Comparison of ENCODE assay signal across 15 cellular contexts in the genomic region with DNA sequence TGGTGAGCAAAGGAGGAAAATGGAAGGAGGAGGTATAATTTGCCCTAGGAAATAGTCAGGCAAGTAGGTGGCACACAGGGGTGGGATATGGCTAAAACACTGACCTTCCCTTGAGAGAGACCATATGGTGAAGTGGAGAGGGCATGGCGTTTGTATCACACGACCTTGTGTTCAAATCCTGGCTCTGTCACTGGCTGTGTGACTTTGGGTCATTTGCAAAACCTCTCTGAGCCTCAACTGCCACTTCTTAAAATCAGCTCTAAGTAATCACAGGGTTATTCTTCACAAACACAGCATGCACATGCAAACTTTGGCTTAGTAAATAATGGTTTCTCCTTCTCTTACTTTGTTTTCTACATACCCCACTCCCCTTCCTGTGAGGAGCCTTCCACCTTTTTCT. TPM values are rescaled to one million over a fixed set of nuclear protein-coding genes. Genes with fewer than 3 reads are reported as not detected.
DNase-seq lines count a peak whose midpoint lies in the region; ATAC-seq, FAIRE-seq and TF ChIP-seq lines count a peak whose summit lies in the region.
"Had no signal": no experiment of that assay in that cellular context is flagged by ENCODE, and none has a peak within 500 bp of the region (broad histone marks: within the 10 kb centered on the region; RNA-seq: fewer than 3 reads in every experiment).

No MANE protein-coding gene starts in this region.

- intact Hi-C loops in K562 (cut with micrococcal nuclease), result loop anchor here (10.0 kb wide), 1 partner anchor 743 kb away; no protein-coding TSS in a partner anchor

- H2AFZ ChIP-seq in GM23248 (no peak overlapping the region), K562 (ENCODE audit: low read depth, low read length) (no peak overlapping the region), smooth muscle cell (ENCODE audit: low read depth) (no peak overlapping the region)

- peaks cover 100% of the 10 kb centered on the region for H3K79me2 ChIP-seq in GM23248 (ENCODE audit: insufficient read depth)
- H3K79me2 ChIP-seq in K562 (ENCODE audit: control insufficient read depth, insufficient read depth, low read length), result no peaks in the 10 kb centered on the region
- peaks cover 99% of the 10 kb centered on the region for H3K79me2 ChIP-seq in smooth muscle cell (ENCODE audit: low read depth)

- H3K9ac ChIP-seq in GM23248 (no peak overlapping the region), K562 (ENCODE audit: insufficient read depth in 1 of 2, low read depth in 2 of 2, low read length in 2 of 2) (no peak overlapping the region), smooth muscle cell (ENCODE audit: low read depth) (no peak overlapping the region)

- no peak for TF ChIP-seq EP300 in K562 (IDR thresholded peaks at IDR 0.05; ENCODE audit: low read length)

- FAIRE-seq in K562 (lab: Jason Lieb, UNC), result no peak
- FAIRE-seq: A549, H1 had no signal

- DNase-seq in GM23248 (no peak), K562 (ENCODE audit: extremely low read depth in 1 of 4, low spot score in 3 of 4) (no peak), fibroblast of villous mesenchyme (ENCODE audit: low read depth) (no peak), smooth muscle cell (lab: John Stamatoyannopoulos, UW; ENCODE audit: unreplicated experiment) (no peak), putamen (ENCODE audit: low spot score) (no peak), HAP-1 (ENCODE audit: low spot score in 2 of 2) (no peak)
- DNase-seq: CD8-positive, alpha-beta memory T cell; DMS53; HCEC 1CT; HFFc6; KBM-7 had no signal

- CTCF ChIA-PET in K562 (lab: Yijun Ruan, JAX; ENCODE audit: low intra/inter-chr PET ratio), result no interaction called here

- H3K9me2 ChIP-seq in GM23248 (ENCODE audit: insufficient read depth), result no peaks in the 10 kb centered on the region

- H3K4me3 ChIP-seq in GM23248, result no peak overlapping the region
- no peak overlapping the region for H3K4me3 ChIP-seq in K562
- peak overlapping the region; percentile 25 for H3K4me3 ChIP-seq in fibroblast of villous mesenchyme (ENCODE audit: low read depth, low read length)
- H3K4me3 ChIP-seq in smooth muscle cell, result no peak overlapping the region
- H3K4me3 ChIP-seq in HAP-1, result no peak overlapping the region
- H3K4me3 ChIP-seq: A549 had no signal

- in situ Hi-C loops in GM23248 (cut with MboI) (loop anchor here (25.0 kb wide), 1 partner anchor 650 kb away; the partner anchor contains the start of gene LNX1), K562 (cut with MboI) (loop anchor here (5.0 to 25.0 kb wide), 3 partner anchors 750 to 1850 kb away; no protein-coding TSS in a partner anchor), HAP-1 (cut with MboI; ENCODE audit: low sequenced_read_pairs) (loop anchor here (10.0 to 25.0 kb wide), 5 partner anchors 525 to 2000 kb away; partner anchors contain the start of gene SCFD2)

- no TSS peak for BruUV-seq in K562 (replicated peaks; lab: Mats Ljungman, UMichigan)

- peaks cover 19% of the 10 kb centered on the region; the same call in 1 of the 2 replicates for H4K20me1 ChIP-seq in GM23248 (ENCODE audit: insufficient read depth)
- no peaks in the 10 kb centered on the region; the same call in 1 of the 2 replicates for H4K20me1 ChIP-seq in K562 (replicated peaks; ENCODE audit: control insufficient read depth, insufficient read depth, low read length)
- peaks cover 89% of the 10 kb centered on the region for H4K20me1 ChIP-seq in smooth muscle cell (ENCODE audit: low read depth)

- H3K27me3 ChIP-seq in GM23248 (replicated peaks; ENCODE audit: insufficient read depth) (no peaks in the 10 kb centered on the region), K562 (ENCODE audit: control insufficient read depth in 2 of 2, insufficient read depth in 2 of 2, low read length in 2 of 2) (no peaks in the 10 kb centered on the region), smooth muscle cell (ENCODE audit: low read depth) (no peaks in the 10 kb centered on the region), HAP-1 (ENCODE audit: low read depth) (no peaks in the 10 kb centered on the region)

- ATAC-seq in K562 (no peak), HG02938 (IDR thresholded peaks at IDR 0.05; ENCODE audit: unreplicated experiment) (no peak)
- ATAC-seq: A549 had no signal

- H3K9me1 ChIP-seq in K562 (ENCODE audit: control insufficient read depth, insufficient read depth, low read length), result no peaks in the 10 kb centered on the region

- 84 to 91% methylated on average over 2 of the region's 2 CpGs for WGBS in GM23248 (ENCODE audit: low coverage in 1 of 2, low lambda C conversion rate in 2 of 2, missing lambda C conversion rate in 2 of 2), 2 experiments
- 0% methylated on average over 2 of the region's 2 CpGs for WGBS in K562 (ENCODE audit: insufficient coverage, low coverage, missing lambda C conversion rate)
- WGBS in smooth muscle cell (ENCODE audit: low lambda C conversion rate), result 85% methylated on average over 2 of the region's 2 CpGs

- H3K27ac ChIP-seq in GM23248, result peak overlapping the region; percentile 51
- no peak overlapping the region for H3K27ac ChIP-seq in K562 (ENCODE audit: extremely low read depth, low read depth, low read length)
- peak overlapping the region; percentile 57 for H3K27ac ChIP-seq in smooth muscle cell (ENCODE audit: low read depth)
- H3K27ac ChIP-seq: A549, HL-60 had no signal

- H3K9me3 ChIP-seq in GM23248 (ENCODE audit: low read depth), result no peaks in the 10 kb centered on the region
- no peaks in the 10 kb centered on the region for H3K9me3 ChIP-seq in K562 (replicated peaks; ENCODE audit: control insufficient read depth, insufficient read depth, low read depth, low read length)
- H3K9me3 ChIP-seq in smooth muscle cell (replicated peaks; ENCODE audit: low read depth), result peaks cover 4% of the 10 kb centered on the region
- peaks cover 23% of the 10 kb centered on the region for H3K9me3 ChIP-seq in HAP-1

- POLR2A ChIA-PET in K562 (lab: Yijun Ruan, JAX), result no interaction called here

- H3K36me3 ChIP-seq in GM23248 (ENCODE audit: low read depth) (peaks cover 18% of the 10 kb centered on the region), K562 (ENCODE audit: control insufficient read depth, insufficient read depth, low read length) (no peaks in the 10 kb centered on the region), smooth muscle cell (ENCODE audit: low read depth) (peaks cover 15% of the 10 kb centered on the region), HAP-1 (replicated peaks) (no peaks in the 10 kb centered on the region)

- peaks cover 50% of the 10 kb centered on the region for H3F3A ChIP-seq in GM23248 (ENCODE audit: insufficient read depth)
- peaks cover 4% of the 10 kb centered on the region for H3F3A ChIP-seq in smooth muscle cell (ENCODE audit: low read depth)

- TF ChIP-seq CTCF in K562 (IDR thresholded peaks at IDR 0.05 in 2 of 3, conservative IDR thresholded peaks at IDR 0.05 in 1 of 3; ENCODE audit: insufficient read depth in 2 of 3, low read depth in 1 of 3, low read length in 3 of 3), result no peak
- TF ChIP-seq CTCF in fibroblast of villous mesenchyme (IDR thresholded peaks at IDR 0.05; ENCODE audit: insufficient read depth, low read depth, low read length), result no peak
- TF ChIP-seq CTCF in smooth muscle cell (IDR thresholded peaks at IDR 0.05; ENCODE audit: borderline replicate concordance, insufficient read depth, poor library complexity, severe bottlenecking), result no peak

- no peak overlapping the region for H3K4me2 ChIP-seq in GM23248 (ENCODE audit: unreplicated experiment)
- no peak overlapping the region for H3K4me2 ChIP-seq in K562 (ENCODE audit: insufficient read depth, low read length)
- no peak overlapping the region for H3K4me2 ChIP-seq in smooth muscle cell
- H3K4me2 ChIP-seq: A549 had no signal

- H3K4me1 ChIP-seq in GM23248 (ENCODE audit: insufficient read depth) (peaks cover 25% of the 10 kb centered on the region), K562 (replicated peaks in 1 of 2; ENCODE audit: control insufficient read depth in 2 of 2, insufficient read depth in 2 of 2, low read length in 2 of 2) (peaks cover 0 to 12% of the 10 kb centered on the region in 2 experiments; a peak in 2 of 5 replicates), smooth muscle cell (ENCODE audit: low read depth) (peaks cover 6% of the 10 kb centered on the region), HAP-1 (peaks cover 3% of the 10 kb centered on the region; the same call in 1 of the 2 replicates)
- H3K4me1 ChIP-seq: A549 had no signal

- TF ChIP-seq POLR2A in K562 (conservative IDR thresholded peaks at IDR 0.05), result no peak

- no peak for TF ChIP-seq RAD21 in K562 (CRISPR knock-in tag; conservative IDR thresholded peaks at IDR 0.05 in 1 of 2, IDR thresholded peaks at IDR 0.05 in 1 of 2)

TF ChIP-seq in K562, 482 proteins besides CTCF, POLR2A, EP300 and RAD21:
- TF ChIP-seq ZFP36 (IDR thresholded peaks at IDR 0.05; ENCODE audit: low read depth, low read length, partially characterized antibody), result peak; percentile 70
- TF ChIP-seq RBM25 (IDR thresholded peaks at IDR 0.05; ENCODE audit: low read depth, low read length, severe bottlenecking), result peak; percentile 86
- no peak for TF ChIP-seq ELF1 (tag; IDR thresholded peaks at IDR 0.05)

RNA-seq across cellular contexts. Expression of gene PDGFRA, which starts 8.7 kb away (rescaled TPM):
- 225 and 275 TPM in 2 replicates for total RNA-seq in GM23248 (2014; rRNA removed; shearing (Covaris generic))
- polyA plus RNA-seq in GM23248 (2016; fragmentation: Nextera tagmentation; extraction: Ambion mirVana) (107 and 109 TPM in 2 replicates), K562 (2011; rRNA removed) (not detected in 2 replicates), K562 (2014; fragmentation: Illumina TruSeq; extraction: Trizol) (not detected in 2 replicates), K562 (2014; fragmentation: Nextera tagmentation; extraction: Ambion mirVana) (not detected), K562 (2014; rRNA removed) (not detected in 2 replicates), smooth muscle cell (111 and 112 TPM in 2 replicates)
- not detected in 2 replicates for total RNA-seq in K562 (2011; cell fraction: chromatin; rRNA removed; ENCODE audit: low replicate concordance)
- total RNA-seq in K562 (2011; cell fraction: nucleolus; rRNA removed), result not detected in 2 replicates
- not detected in 2 replicates for total RNA-seq in K562 (2011; cell fraction: nucleoplasm; rRNA removed)
- total RNA-seq in K562 (2014; rRNA removed) (not detected in 2 replicates), K562 (2014; rRNA removed; fragmentation: Illumina TruSeq; extraction: Trizol) (not detected in 2 replicates), K562 (2015; rRNA removed; fragmentation: Illumina TruSeq; extraction: Trizol) (not detected in 2 replicates), K562 (2021) (0.29 and 0.40 TPM in 2 replicates), fibroblast of villous mesenchyme (208 and 295 TPM in 2 replicates), smooth muscle cell (281 and 311 TPM in 2 replicates)
- not detected in 2 replicates for polyA plus RNA-seq in K562 (2011; cell fraction: cytosol; rRNA removed)
- not detected in 2 replicates for polyA plus RNA-seq in K562 (2011; cell fraction: nucleus; rRNA removed)
- polyA plus RNA-seq in K562 (2012), result not detected in 2 replicates
- not detected in 2 replicates for polyA minus RNA-seq in K562 (2011; rRNA and poly(A)+ RNA removed)
- not detected in 2 replicates for polyA minus RNA-seq in K562 (2011; cell fraction: cytosol; rRNA and poly(A)+ RNA removed)
- polyA minus RNA-seq in K562 (2011; cell fraction: nucleus; rRNA and poly(A)+ RNA removed), result not detected in 2 replicates
- total RNA-seq: CD8-positive, alpha-beta memory T cell had no signal
- polyA plus RNA-seq: CD8-positive, alpha-beta memory T cell had no signal

Comparison
In these comparisons a context has a peak if more than half of its experiments do, and no peak if none do; other contexts are left out.
1. RNA of gene PDGFRA, which starts 8.7 kb away (total RNA-seq): 281 to 311 TPM in smooth muscle cell, 225 to 275 TPM in GM23248 and 208 to 295 TPM in fibroblast of villous mesenchyme; 0.29 to 0.40 TPM in K562; every median in the first group is over 100 times any median in the second.